Comparison of ENCODE assay signal across 7 cellular contexts in genomic region chr5:115349001-115349817, GRCh38. TPM values are rescaled to one million over a fixed set of nuclear protein-coding genes. Genes with fewer than 3 reads are reported as not detected.
DNase-seq lines count a peak whose midpoint lies in the region; FAIRE-seq and TF ChIP-seq lines count a peak whose summit lies in the region.

No MANE protein-coding gene starts in this region.

- H3F3A ChIP-seq in PC-9 (ENCODE audit: insufficient read depth, low read depth) = peaks cover 34% of the 10 kb centered on the region

- H3K27ac Mint-ChIP-seq in immature natural killer cell = no peak overlapping the region

- H3K36me3 ChIP-seq in PC-9 (ENCODE audit: low read depth) (no peaks in the 10 kb centered on the region), thyroid gland (no peaks in the 10 kb centered on the region)

- H3K4me2 ChIP-seq in PC-9 = peak overlapping the region; percentile 52

- 0 out of 2 replicates have a peak overlapping the region, but pooled peaks have one; percentile 4 for H2AFZ ChIP-seq in PC-9

- H3K27me3 Mint-ChIP-seq in immature natural killer cell (ENCODE audit: low read depth in 3 of 3) = peaks cover 0 to 2% (median 2%) of the 10 kb centered on the region in 3 donors

- no peaks in the 10 kb centered on the region for H3K4me1 Mint-ChIP-seq in immature natural killer cell

- no peak for TF ChIP-seq CTCF in PC-9 (conservative IDR thresholded peaks at IDR 0.05)
- peak; percentile 28 for TF ChIP-seq CTCF in fibroblast of mammary gland (conservative IDR thresholded peaks at IDR 0.05; ENCODE audit: control insufficient read depth, insufficient read depth, low read depth, low read length)
- TF ChIP-seq CTCF in thyroid gland (IDR thresholded peaks at IDR 0.05) = no peak

- H3K36me3 Mint-ChIP-seq in immature natural killer cell = no peaks in the 10 kb centered on the region

- no peaks in the 10 kb centered on the region for H4K20me1 ChIP-seq in PC-9 (ENCODE audit: insufficient read depth)

- peaks cover 54% of the 10 kb centered on the region for H3K4me1 ChIP-seq in PC-9 (replicated peaks; ENCODE audit: insufficient read depth)
- H3K4me1 ChIP-seq in thyroid gland = no peaks in the 10 kb centered on the region

- CTCF ChIA-PET in PC-9 (lab: Charles Lee) = interaction anchor here (1.1 kb wide), 1 partner anchor 113 kb away, joined by 3 read pairs; no protein-coding TSS in a partner anchor

- H3K27ac ChIP-seq in PC-9 (peak overlapping the region; percentile 91), thyroid gland (no peak overlapping the region)

- peak; percentile 31 for DNase-seq in H54 (ENCODE audit: insufficient read length, low spot score)
- DNase-seq in PC-9 = peak; percentile 21 to 79
- peak; percentile 96 for DNase-seq in fibroblast of mammary gland (ENCODE audit: low read depth)
- peak; percentile 71 for DNase-seq in smooth muscle cell of the brain vasculature (ENCODE audit: low read depth, low spot score)
- no peak for DNase-seq in immature natural killer cell
- DNase-seq in thyroid gland = no peak
- no peak for DNase-seq in activated T-cell treated with anti-CD3 and anti-CD28 coated beads for 4 hours

- H3K9me3 Mint-ChIP-seq in immature natural killer cell = peaks cover 0 to 1% (median 0%) of the 10 kb centered on the region in 6 donors

- H3K4me3 ChIP-seq in PC-9 (peak overlapping the region; percentile 1; the same call in 1 of the 2 replicates), fibroblast of mammary gland (ENCODE audit: control insufficient read depth, low read depth, low read length) (no peak overlapping the region), thyroid gland (replicated peaks in 1 of 3) (no peak overlapping the region)

- TF ChIP-seq POLR2A in H54 (IDR thresholded peaks at IDR 0.05; ENCODE audit: low read depth, low read length) (no peak), thyroid gland (IDR thresholded peaks at IDR 0.05) (no peak)

- POLR2A ChIA-PET in PC-9 (lab: Charles Lee; ENCODE audit: unreplicated experiment) = no interaction called here

- no peaks in the 10 kb centered on the region for H3K27me3 ChIP-seq in PC-9 (ENCODE audit: insufficient read depth, low read depth)
- H3K27me3 ChIP-seq in thyroid gland = no peaks in the 10 kb centered on the region

- H3K9me3 ChIP-seq in PC-9 (ENCODE audit: insufficient read depth, low read depth) (0 out of 2 replicates have a peak, but pooled peaks cover 13% of the 10 kb centered on the region), thyroid gland (no peaks in the 10 kb centered on the region)

- no TSS peak for BruUV-seq in PC-9 (replicated peaks; lab: Mats Ljungman, UMichigan)

- FAIRE-seq in H54 (lab: Jason Lieb, UNC) = peak; percentile 81

- H3K79me2 ChIP-seq in PC-9 (ENCODE audit: low read depth) = no peaks in the 10 kb centered on the region

- H3K4me3 Mint-ChIP-seq in immature natural killer cell = no peak overlapping the region

- 55 to 72% methylated on average over 5 of the region's 5 CpGs for WGBS in thyroid gland, 2 donors

- intact Hi-C loops in PC-9 (cut with micrococcal nuclease; ENCODE audit: unreplicated experiment) (loop anchor here (2.0 kb wide), 1 partner anchor 30 kb away; no protein-coding TSS in a partner anchor), thyroid gland (cut with DNase I) (no loop called here)

- no peaks in the 10 kb centered on the region for H3K9me2 ChIP-seq in PC-9 (ENCODE audit: insufficient read depth)

RNA-seq across cellular contexts. Expression of gene CCDC112, which starts 52.8 kb away (rescaled TPM):
- total RNA-seq in PC-9 (2021) (4.3 and 4.8 TPM in 2 replicates), thyroid gland (1 to 10 TPM; 3.3 to 4.9 (median 3.8) TPM)
- 1 to 10 TPM; 3.2 to 4.6 (median 3.7) TPM for polyA plus RNA-seq in immature natural killer cell

Comparison
In these comparisons a context has a peak if more than half of its experiments do, and no peak if none do; other contexts are left out.
1. DNase-seq: peak in H54 (single experiment), PC-9 (2 of 2), fibroblast of mammary gland (single experiment) and smooth muscle cell of the brain vasculature (single experiment); none in immature natural killer cell (0 of 3), thyroid gland (0 of 2) and activated T-cell treated with anti-CD3 and anti-CD28 coated beads for 4 hours (single experiment).